ENCODE assay signal across 8 cellular contexts in genomic region chr14:20343092-20343854, GRCh38. TPM values are rescaled to one million over a fixed set of nuclear protein-coding genes. Genes with fewer than 3 reads are reported as not detected.
A peak's percentile ranks its signal among the peaks of the same experiment; 100 is the strongest.
DNase-seq lines count a peak whose midpoint lies in the region; ATAC-seq and TF ChIP-seq lines count a peak whose summit lies in the region.

TSS of gene PARP2 (plus strand) at chr14:20343635. CDS start at chr14:20343642, 7 bp downstream.

- H3K79me2 ChIP-seq in GM23338 (replicated peaks; ENCODE audit: insufficient read depth): peaks cover 14% of the 10 kb centered on the region

- H3K27me3 ChIP-seq in GM23338 (ENCODE audit: insufficient read depth): no peaks in the 10 kb centered on the region

- peak within 1 kb of the TSS; percentile 99 for H3K27ac ChIP-seq in GM23338 (ENCODE audit: low read depth)

- no peak for TF ChIP-seq CTCF in GM23338 (conservative IDR thresholded peaks at IDR 0.05; ENCODE audit: low read depth in 2 of 2)

- H3K4me3 Mint-ChIP-seq in GM23338: peak within 1 kb of the TSS; percentile 90
- H3K4me3 Mint-ChIP-seq in naive B cell: peak within 1 kb of the TSS; percentile 91 to 99 (median 99)
- H3K4me3 Mint-ChIP-seq in stimulated activated memory B cell treated with anti-CD40 and anti-IgM and Interleukin-4, amounts not matched to agents 10 μg/mL and 1 μg/mL and 100 μg/mL, for 72 hours: peak within 1 kb of the TSS; percentile 89

- no peaks in the 10 kb centered on the region for H3F3A ChIP-seq in GM23338 (replicated peaks; ENCODE audit: low read depth)

- peak within 1 kb of the TSS; percentile 85 for H3K4me3 ChIP-seq in GM23338

- H3K9me2 ChIP-seq in GM23338 (ENCODE audit: insufficient read depth): no peaks in the 10 kb centered on the region

- peak within 1 kb of the TSS; percentile 95 for H3K27ac Mint-ChIP-seq in GM23338
- peak within 1 kb of the TSS; percentile 97 to 99 (median 98) for H3K27ac Mint-ChIP-seq in naive B cell
- H3K27ac Mint-ChIP-seq in stimulated activated memory B cell treated with anti-CD40 and anti-IgM and Interleukin-4, amounts not matched to agents 10 μg/mL and 1 μg/mL and 100 μg/mL, for 72 hours: peak within 1 kb of the TSS; percentile 87

- H2AFZ ChIP-seq in GM23338: peak within 1 kb of the TSS; percentile 72; the same call in 1 of the 2 replicates

- no peaks in the 10 kb centered on the region; the same call in 1 of the 2 replicates for H4K20me1 ChIP-seq in GM23338 (replicated peaks; ENCODE audit: insufficient read depth)

- DNase-seq in Daoy (ENCODE audit: low read depth): peak; percentile 100
- DNase-seq in GM23338 (ENCODE audit: low spot score): peak; percentile 99
- DNase-seq in LHCN-M2 (ENCODE audit: low read depth): peak; percentile 100
- peak; percentile 96 for DNase-seq in RPMI8226
- DNase-seq in activated T-helper 1 cell treated with anti-CD3 and anti-CD28 coated beads, Interleukin-2, amount 50 U/mL, for 16 hours (ENCODE audit: low read depth in 1 of 2, low spot score in 1 of 2): peak; percentile 63 to 82
- peak; percentile 100 for DNase-seq in fibroblast of gingiva (ENCODE audit: low read depth)
- DNase-seq in naive B cell: peak; percentile 91

- H3K4me1 ChIP-seq in GM23338 (ENCODE audit: insufficient read depth): peaks cover 6% of the 10 kb centered on the region

- H3K4me1 Mint-ChIP-seq in GM23338 (0 out of 3 replicates have a peak, but pooled peaks cover 4% of the 10 kb centered on the region), naive B cell (peaks cover 11 to 20% (median 13%) of the 10 kb centered on the region in 3 donors)
- peaks cover 21% of the 10 kb centered on the region for H3K4me1 Mint-ChIP-seq in stimulated activated memory B cell treated with anti-CD40 and anti-IgM and Interleukin-4, amounts not matched to agents 10 μg/mL and 1 μg/mL and 100 μg/mL, for 72 hours

- ATAC-seq in GM23338 (peak; percentile 98), naive B cell (ENCODE audit: low read depth in 2 of 2) (peak; percentile 75 to 80)
- peak; percentile 96 for ATAC-seq in stimulated activated memory B cell treated with anti-CD40 and anti-IgM and Interleukin-4, amounts not matched to agents 10 μg/mL and 1 μg/mL and 100 μg/mL, for 72 hours

- H3K9me3 Mint-ChIP-seq in GM23338 (peaks cover 3% of the 10 kb centered on the region; the same call in 1 of the 3 replicates), naive B cell (no peaks in the 10 kb centered on the region)
- H3K9me3 Mint-ChIP-seq in stimulated activated memory B cell treated with anti-CD40 and anti-IgM and Interleukin-4, amounts not matched to agents 10 μg/mL and 1 μg/mL and 100 μg/mL, for 72 hours: no peaks in the 10 kb centered on the region

- peaks cover 33% of the 10 kb centered on the region for H3K36me3 Mint-ChIP-seq in GM23338 (ENCODE audit: low read depth)
- no peaks in the 10 kb centered on the region for H3K36me3 Mint-ChIP-seq in naive B cell
- H3K36me3 Mint-ChIP-seq in stimulated activated memory B cell treated with anti-CD40 and anti-IgM and Interleukin-4, amounts not matched to agents 10 μg/mL and 1 μg/mL and 100 μg/mL, for 72 hours: peaks cover 19% of the 10 kb centered on the region

- peaks cover 26% of the 10 kb centered on the region for H3K36me3 ChIP-seq in GM23338 (ENCODE audit: insufficient read depth)

- H3K4me2 ChIP-seq in GM23338: peak within 1 kb of the TSS; percentile 93

- H3K27me3 Mint-ChIP-seq in GM23338 (ENCODE audit: insufficient read depth, low read depth, poor library complexity) (peaks cover 6% of the 10 kb centered on the region), naive B cell (no peaks in the 10 kb centered on the region)
- H3K27me3 Mint-ChIP-seq in stimulated activated memory B cell treated with anti-CD40 and anti-IgM and Interleukin-4, amounts not matched to agents 10 μg/mL and 1 μg/mL and 100 μg/mL, for 72 hours: no peaks in the 10 kb centered on the region

TF ChIP-seq in GM23338, 12 proteins besides CTCF, POLR2A, EP300 and RAD21:
- TF ChIP-seq ZNF114 (CRISPR knock-in tag; IDR thresholded peaks at IDR 0.05) (0 out of 2 replicates have a peak, but pooled peaks have one; percentile 49), EZH2phosphoT487 (IDR thresholded peaks at IDR 0.05; ENCODE audit: unreplicated experiment) (no peak), EZH2 (IDR thresholded peaks at IDR 0.05; ENCODE audit: low read depth, unreplicated experiment) (no peak), ZNF462 (CRISPR knock-in tag; IDR thresholded peaks at IDR 0.05) (no peak), CREB1 (CRISPR knock-in tag; IDR thresholded peaks at IDR 0.05; ENCODE audit: low read depth) (peak; percentile 98), ZNF331 (CRISPR knock-in tag; IDR thresholded peaks at IDR 0.05; ENCODE audit: low read depth) (no peak), POLR2AphosphoS5 (IDR thresholded peaks at IDR 0.05; ENCODE audit: low read depth) (peak; percentile 82), STAT1 (IDR thresholded peaks at IDR 0.05; ENCODE audit: unreplicated experiment) (no peak)

RNA-seq across cellular contexts. Expression of gene PARP2, which starts in this region (rescaled TPM):
- total RNA-seq in Daoy (2014; rRNA removed; shearing (Covaris generic)): 70.3 and 71.1 TPM in 2 replicates
- 27.0 and 27.8 TPM in 2 replicates for total RNA-seq in GM23338 (2014; rRNA removed; shearing (Covaris generic))
- 39.5 and 42.7 TPM in 2 replicates for polyA plus RNA-seq in GM23338 (2016; fragmentation: Nextera tagmentation; extraction: Ambion mirVana)
- 25.5 and 28.0 TPM in 2 replicates for total RNA-seq in LHCN-M2 (2014; rRNA removed)
- 14.1 TPM for polyA plus RNA-seq in LHCN-M2 (2012)
- 10 to 100 TPM in 3 of 6 donors, 1 to 10 TPM in 3; 6.2 to 17.0 (median 10.6) TPM for polyA plus RNA-seq in naive B cell (ENCODE audit: low read depth in 6 of 6)

Comparison
In these comparisons a context has a peak if more than half of its experiments do, and no peak if none do; other contexts are left out.
1. Peak in every context shown above with its lines: DNase-seq, ATAC-seq, H3K4me3 ChIP-seq and H3K27ac ChIP-seq.